24 cellular contexts compared by ENCODE assay signal in genomic region chr1:165865941-165866340, GRCh38.
"Had no signal": no experiment of that assay in that cellular context is flagged by ENCODE, and none has a peak within 500 bp of the region (broad histone marks: within the 10 kb centered on the region; RNA-seq: fewer than 3 reads in every experiment).

No MANE protein-coding gene starts in this region.

- H3K36me3 ChIP-seq: gastrocnemius medialis, left ventricle myocardium inferior, right lobe of liver, uterus had no signal

- H3K27ac Mint-ChIP-seq: activated CD4-positive, alpha-beta memory T cell treated with anti-CD3 and anti-CD28 coated beads, Interleukin-2, amount 10 ng/mL, durations not matched to agents 7 days and 5 days; activated naive CD4-positive, alpha-beta T cell treated with anti-CD3 and anti-CD28 coated beads, Interleukin-2, amount 10 ng/mL, durations not matched to agents 7 days and 5 days; activated T-cell treated with anti-CD3 and anti-CD28 coated beads, Interleukin-2, amount 50 U/mL, for 72 hours; endodermal cell; nephron; stimulated activated effector memory CD8-positive, alpha-beta T cell treated with anti-CD3 and anti-CD28 coated beads, Interleukin-12 subunit alpha, Interleukin-12 subunit beta, amount 100 ng/mL, for 72 hours; stimulated activated naive CD8-positive, alpha-beta T cell treated with anti-CD3 and anti-CD28 coated beads, Interleukin-15, amount 100 ng/mL, for 72 hours had no signal

- H3K4me3 Mint-ChIP-seq: activated CD4-positive, alpha-beta memory T cell treated with anti-CD3 and anti-CD28 coated beads, Interleukin-2, amount 10 ng/mL, durations not matched to agents 7 days and 5 days; activated naive CD4-positive, alpha-beta T cell treated with anti-CD3 and anti-CD28 coated beads, Interleukin-2, amount 10 ng/mL, durations not matched to agents 7 days and 5 days; activated T-cell treated with anti-CD3 and anti-CD28 coated beads, Interleukin-2, amount 50 U/mL, for 72 hours; endodermal cell; nephron; stimulated activated effector memory CD8-positive, alpha-beta T cell treated with anti-CD3 and anti-CD28 coated beads, Interleukin-12 subunit alpha, Interleukin-12 subunit beta, amount 100 ng/mL, for 72 hours; stimulated activated naive CD8-positive, alpha-beta T cell treated with anti-CD3 and anti-CD28 coated beads, Interleukin-15, amount 100 ng/mL, for 72 hours had no signal

- H3K4me3 ChIP-seq: esophagus squamous epithelium, gastrocnemius medialis, left ventricle myocardium inferior, right lobe of liver, skin epidermis, tibial artery, uterus had no signal

- ATAC-seq: activated T-cell treated with anti-CD3 and anti-CD28 coated beads, Interleukin-2, amount 50 U/mL, for 72 hours; gastrocnemius medialis; stimulated activated effector memory CD8-positive, alpha-beta T cell treated with anti-CD3 and anti-CD28 coated beads, Interleukin-12 subunit alpha, Interleukin-12 subunit beta, amount 100 ng/mL, for 72 hours; stimulated activated naive CD8-positive, alpha-beta T cell treated with anti-CD3 and anti-CD28 coated beads, Interleukin-15, amount 100 ng/mL, for 72 hours had no signal

- DNase-seq: activated CD4-positive, alpha-beta memory T cell treated with anti-CD3 and anti-CD28 coated beads, Interleukin-2, amount 10 ng/mL, durations not matched to agents 7 days and 5 days; activated CD4-positive, alpha-beta T cell treated with anti-CD3 and anti-CD28 coated beads for 48 hours; activated effector memory CD4-positive, alpha-beta T cell treated with Interleukin-2 at 50 U/mL for 16 hours; activated naive CD4-positive, alpha-beta T cell treated with anti-CD3 and anti-CD28 coated beads, Interleukin-2, amount 10 ng/mL, durations not matched to agents 7 days and 5 days; activated T-cell treated with anti-CD3 and anti-CD28 coated beads, Interleukin-2, amount 50 U/mL, for 72 hours; amygdala; cerebellar nuclear complex; cortex of kidney; endodermal cell; esophagus squamous epithelium; gastrocnemius medialis; hippocampal formation; kidney glomerular epithelial cell; left ventricle myocardium inferior; nucleus accumbens; right lobe of liver; stimulated activated CD4-positive, alpha-beta T cell treated with anti-CD3 and anti-CD28 coated beads, Interleukin-2, amount 100 ng/mL, for 24 hours; stimulated activated naive CD8-positive, alpha-beta T cell treated with anti-CD3 and anti-CD28 coated beads, Interleukin-15, amount 100 ng/mL, for 72 hours; T1000; tibial artery; uterus had no signal

- H3K27ac ChIP-seq: esophagus squamous epithelium, gastrocnemius medialis, left ventricle myocardium inferior, right lobe of liver, skin epidermis, tibial artery, uterus had no signal

- H3K9me3 Mint-ChIP-seq: activated CD4-positive, alpha-beta memory T cell treated with anti-CD3 and anti-CD28 coated beads, Interleukin-2, amount 10 ng/mL, durations not matched to agents 7 days and 5 days; activated naive CD4-positive, alpha-beta T cell treated with anti-CD3 and anti-CD28 coated beads, Interleukin-2, amount 10 ng/mL, durations not matched to agents 7 days and 5 days; activated T-cell treated with anti-CD3 and anti-CD28 coated beads, Interleukin-2, amount 50 U/mL, for 72 hours; endodermal cell; nephron; stimulated activated effector memory CD8-positive, alpha-beta T cell treated with anti-CD3 and anti-CD28 coated beads, Interleukin-12 subunit alpha, Interleukin-12 subunit beta, amount 100 ng/mL, for 72 hours; stimulated activated naive CD8-positive, alpha-beta T cell treated with anti-CD3 and anti-CD28 coated beads, Interleukin-15, amount 100 ng/mL, for 72 hours had no signal

- H3K36me3 Mint-ChIP-seq: activated naive CD4-positive, alpha-beta T cell treated with anti-CD3 and anti-CD28 coated beads, Interleukin-2, amount 10 ng/mL, durations not matched to agents 7 days and 5 days; stimulated activated effector memory CD8-positive, alpha-beta T cell treated with anti-CD3 and anti-CD28 coated beads, Interleukin-12 subunit alpha, Interleukin-12 subunit beta, amount 100 ng/mL, for 72 hours had no signal

- H3K9me3 ChIP-seq: esophagus squamous epithelium, gastrocnemius medialis, left ventricle myocardium inferior, right lobe of liver, tibial artery, uterus had no signal

- H3K27me3 Mint-ChIP-seq: activated CD4-positive, alpha-beta memory T cell treated with anti-CD3 and anti-CD28 coated beads, Interleukin-2, amount 10 ng/mL, durations not matched to agents 7 days and 5 days; activated naive CD4-positive, alpha-beta T cell treated with anti-CD3 and anti-CD28 coated beads, Interleukin-2, amount 10 ng/mL, durations not matched to agents 7 days and 5 days; stimulated activated naive CD8-positive, alpha-beta T cell treated with anti-CD3 and anti-CD28 coated beads, Interleukin-15, amount 100 ng/mL, for 72 hours had no signal

- H3K27me3 ChIP-seq: esophagus squamous epithelium, gastrocnemius medialis, right lobe of liver, tibial artery, uterus had no signal

- H3K4me1 ChIP-seq: uterus had no signal
